In genomic region chr4:80036949-80037348, GRCh38 we compare ENCODE assay signal across 9 cellular contexts. TPM values are rescaled to one million over a fixed set of nuclear protein-coding genes. Genes with fewer than 3 reads are reported as not detected.
DNase-seq lines count a peak whose midpoint lies in the region; ATAC-seq lines count a peak whose summit lies in the region.
"Had no signal": no experiment of that assay in that cellular context is flagged by ENCODE, and none has a peak within 500 bp of the region (broad histone marks: within the 10 kb centered on the region; RNA-seq: fewer than 3 reads in every experiment).

No MANE protein-coding gene starts in this region.

- H3K9me3 Mint-ChIP-seq in activated naive CD8-positive, alpha-beta T cell treated with anti-CD3 and anti-CD28 coated beads, Interleukin-2, amount 50 U/mL, for 24 hours, result no peaks in the 10 kb centered on the region
- H3K9me3 Mint-ChIP-seq in immature natural killer cell, result no peaks in the 10 kb centered on the region

- H3K4me1 Mint-ChIP-seq in activated naive CD8-positive, alpha-beta T cell treated with anti-CD3 and anti-CD28 coated beads, Interleukin-2, amount 50 U/mL, for 24 hours, result peaks cover 19% of the 10 kb centered on the region
- peaks cover 20 to 38% of the 10 kb centered on the region in 2 donors for H3K4me1 Mint-ChIP-seq in immature natural killer cell

- peak overlapping the region; percentile 74 for H3K27ac Mint-ChIP-seq in activated naive CD8-positive, alpha-beta T cell treated with anti-CD3 and anti-CD28 coated beads, Interleukin-2, amount 50 U/mL, for 24 hours
- peak overlapping the region in 5 of 6 donors; percentile 76 to 90 (median 82) for H3K27ac Mint-ChIP-seq in immature natural killer cell

- ATAC-seq in activated naive CD8-positive, alpha-beta T cell treated with anti-CD3 and anti-CD28 coated beads, Interleukin-2, amount 50 U/mL, for 24 hours, result no peak
- ATAC-seq in HG02763 (IDR thresholded peaks at IDR 0.05; ENCODE audit: unreplicated experiment), result no peak

- no peaks in the 10 kb centered on the region for H3K27me3 Mint-ChIP-seq in activated naive CD8-positive, alpha-beta T cell treated with anti-CD3 and anti-CD28 coated beads, Interleukin-2, amount 50 U/mL, for 24 hours
- H3K27me3 Mint-ChIP-seq in immature natural killer cell (ENCODE audit: low read depth in 3 of 3), result peaks cover 0 to 2% (median 0%) of the 10 kb centered on the region in 3 donors

- in situ Hi-C loops in ACHN (cut with HindIII; ENCODE audit: low pct_ligation_motif_present, low pct_unique_long_range_greater_than_20kb, low sequenced_read_pairs), result no loop called here

- H3K4me3 Mint-ChIP-seq in activated naive CD8-positive, alpha-beta T cell treated with anti-CD3 and anti-CD28 coated beads, Interleukin-2, amount 50 U/mL, for 24 hours, result peak overlapping the region; percentile 35
- H3K4me3 Mint-ChIP-seq in immature natural killer cell, result peak overlapping the region in 4 of 5 donors; percentile 13 to 72 (median 50)

- DNase-seq in SIG-M5 treated with dmso at 0.1 percent for 504 hours (lab: John Stamatoyannopoulos, UW; ENCODE audit: unreplicated experiment) (peak; percentile 20), SIG-M5 (lab: John Stamatoyannopoulos, UW) (no peak), immature natural killer cell (no peak), stromal cell of bone marrow (ENCODE audit: low read depth) (peak; percentile 50), putamen (ENCODE audit: low spot score) (no peak), ACHN (no peak)
- DNase-seq in activated naive CD8-positive, alpha-beta T cell treated with anti-CD3 and anti-CD28 coated beads, Interleukin-2, amount 50 U/mL, for 24 hours, result no peak
- DNase-seq: stimulated activated CD4-positive, alpha-beta T cell treated with anti-CD3 and anti-CD28 coated beads, Interleukin-4, amount 100 ng/mL, for 24 hours had no signal

- H3K36me3 Mint-ChIP-seq in activated naive CD8-positive, alpha-beta T cell treated with anti-CD3 and anti-CD28 coated beads, Interleukin-2, amount 50 U/mL, for 24 hours (ENCODE audit: low read depth), result peaks cover 9% of the 10 kb centered on the region
- peaks cover 0 to 7% (median 4%) of the 10 kb centered on the region in 3 donors for H3K36me3 Mint-ChIP-seq in immature natural killer cell

RNA-seq across cellular contexts. Expression of gene ANTXR2, which starts 36.1 kb away (rescaled TPM):
- polyA plus RNA-seq in immature natural killer cell, result 10 to 100 TPM in 1 of 3 donors, 1 to 10 TPM in 2; 8.1 to 13.8 (median 10.0) TPM

Comparison
In these comparisons a context has a peak if more than half of its experiments do, and no peak if none do; other contexts are left out.
1. DNase-seq: peak in SIG-M5 treated with dmso at 0.1 percent for 504 hours (single experiment) and stromal cell of bone marrow (single experiment); none in SIG-M5 (single experiment), activated naive CD8-positive, alpha-beta T cell treated with anti-CD3 and anti-CD28 coated beads, Interleukin-2, amount 50 U/mL, for 24 hours (single experiment), immature natural killer cell (0 of 3), putamen (single experiment) and ACHN (single experiment).